Comparison of ENCODE assay signal across 17 cellular contexts in genomic region chr10:21797537-21797936, GRCh38.
"Had no signal": no experiment of that assay in that cellular context is flagged by ENCODE, and none has a peak within 500 bp of the region (broad histone marks: within the 10 kb centered on the region; RNA-seq: fewer than 3 reads in every experiment).

No MANE protein-coding gene starts in this region.

- H3K27me3 ChIP-seq: gastrocnemius medialis, heart right ventricle, SJSA1, testis had no signal

- ATAC-seq: gastrocnemius medialis, left lobe of liver had no signal

- H3K27ac ChIP-seq: coronary artery, epithelial cell of prostate, gastrocnemius medialis, parathyroid adenoma, SJSA1, testis had no signal

- H3K9ac ChIP-seq: parathyroid adenoma had no signal

- H2AFZ ChIP-seq: parathyroid adenoma had no signal

- DNase-seq: activated effector memory CD4-positive, alpha-beta T cell treated with Interleukin-2 at 50 U/mL for 16 hours; caudate nucleus; effector CD4-positive, alpha-beta T cell; gastrocnemius medialis; heart right ventricle; islet precursor cell; mesenchymal stem cell; stimulated activated CD4-positive, alpha-beta T cell treated with anti-CD3 and anti-CD28 coated beads, Interleukin-2, amount 100 ng/mL, for 48 hours; stimulated activated CD8-positive, alpha-beta memory T cell treated with anti-CD3 and anti-CD28 coated beads, Interleukin-4, amount 100 ng/mL, for 48 hours; stimulated activated naive CD8-positive, alpha-beta T cell treated with anti-CD3 and anti-CD28 coated beads, Interleukin-15, amount 100 ng/mL, for 72 hours; SW 1271; testis had no signal

- H3K27ac Mint-ChIP-seq: stimulated activated naive CD8-positive, alpha-beta T cell treated with anti-CD3 and anti-CD28 coated beads, Interleukin-15, amount 100 ng/mL, for 72 hours had no signal

- H3K27me3 Mint-ChIP-seq: stimulated activated naive CD8-positive, alpha-beta T cell treated with anti-CD3 and anti-CD28 coated beads, Interleukin-15, amount 100 ng/mL, for 72 hours had no signal

- H3K4me3 ChIP-seq: coronary artery, gastrocnemius medialis, heart right ventricle, SJSA1, testis had no signal

- H3K36me3 ChIP-seq: gastrocnemius medialis, SJSA1 had no signal

- H3K9me3 ChIP-seq: gastrocnemius medialis, heart right ventricle, SJSA1, testis had no signal

- H3K79me2 ChIP-seq: parathyroid adenoma had no signal

- H3K4me1 ChIP-seq: gastrocnemius medialis, parathyroid adenoma, SJSA1 had no signal

- H3K4me3 Mint-ChIP-seq: stimulated activated naive CD8-positive, alpha-beta T cell treated with anti-CD3 and anti-CD28 coated beads, Interleukin-15, amount 100 ng/mL, for 72 hours had no signal
